Comparison of ENCODE assay signal across 1 cellular context in the genomic region with DNA sequence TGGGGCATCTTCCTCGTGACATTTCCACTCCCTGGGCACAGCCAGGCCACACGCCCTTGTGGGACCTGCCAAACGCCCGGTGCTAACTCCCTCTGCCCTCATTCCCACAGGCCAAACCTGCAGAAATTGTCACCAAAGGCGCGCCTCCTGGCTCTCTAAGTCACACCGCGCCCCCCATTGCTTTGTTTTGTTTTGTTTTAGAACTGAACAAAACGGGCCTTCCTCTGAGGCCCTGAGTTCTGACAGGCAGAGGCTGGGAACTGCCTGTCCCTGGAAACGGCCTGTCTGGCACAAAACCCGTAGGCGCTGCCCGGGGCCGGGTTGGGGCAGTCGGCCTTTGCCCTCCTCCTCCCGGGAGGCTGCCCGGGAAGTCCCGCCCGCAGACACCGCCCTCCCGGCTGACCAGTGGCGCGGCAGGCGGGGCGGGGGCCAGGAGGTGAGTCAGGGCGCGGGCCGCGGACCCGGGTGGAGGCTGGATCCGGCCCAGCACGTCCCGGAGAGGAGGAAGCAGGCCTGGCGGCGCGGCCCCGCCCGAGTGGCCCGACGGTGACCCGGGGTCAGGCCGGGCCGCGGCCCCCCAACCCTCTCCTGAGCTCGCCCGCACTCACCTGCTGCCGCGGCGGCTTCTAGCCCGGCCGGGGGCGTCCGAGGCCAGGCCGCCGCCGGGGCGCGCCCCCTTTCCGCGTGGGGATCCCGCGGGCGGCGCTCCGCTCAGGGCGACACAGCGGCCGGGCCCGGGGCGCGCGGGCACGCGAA.
A peak's percentile ranks its signal among the peaks of the same experiment; 100 is the strongest.
TF ChIP-seq lines count a peak whose summit lies in the region.

No MANE protein-coding gene starts in this region.

TF ChIP-seq in GM12878, 131 proteins besides CTCF, POLR2A, EP300 and RAD21 (continued from another document):
- TF ChIP-seq CEBPZ (IDR thresholded peaks at IDR 0.05; ENCODE audit: low read depth, low read length) = no peak
- TF ChIP-seq NBN (IDR thresholded peaks at IDR 0.05) = peak; percentile 49; the same call in 1 of the 2 replicates
- no peak for TF ChIP-seq SUZ12 (IDR thresholded peaks at IDR 0.05; ENCODE audit: unreplicated experiment)
- TF ChIP-seq MEF2B (IDR thresholded peaks at IDR 0.05; ENCODE audit: partially characterized antibody, poor library complexity, severe bottlenecking) = no peak
- TF ChIP-seq BCL11A (IDR thresholded peaks at IDR 0.05; ENCODE audit: low read depth, low read length) = no peak
TF ChIP-seq in GM12878: peak in this region for 21.
